ENCODE assay signal across 1 cellular context in the genomic region with DNA sequence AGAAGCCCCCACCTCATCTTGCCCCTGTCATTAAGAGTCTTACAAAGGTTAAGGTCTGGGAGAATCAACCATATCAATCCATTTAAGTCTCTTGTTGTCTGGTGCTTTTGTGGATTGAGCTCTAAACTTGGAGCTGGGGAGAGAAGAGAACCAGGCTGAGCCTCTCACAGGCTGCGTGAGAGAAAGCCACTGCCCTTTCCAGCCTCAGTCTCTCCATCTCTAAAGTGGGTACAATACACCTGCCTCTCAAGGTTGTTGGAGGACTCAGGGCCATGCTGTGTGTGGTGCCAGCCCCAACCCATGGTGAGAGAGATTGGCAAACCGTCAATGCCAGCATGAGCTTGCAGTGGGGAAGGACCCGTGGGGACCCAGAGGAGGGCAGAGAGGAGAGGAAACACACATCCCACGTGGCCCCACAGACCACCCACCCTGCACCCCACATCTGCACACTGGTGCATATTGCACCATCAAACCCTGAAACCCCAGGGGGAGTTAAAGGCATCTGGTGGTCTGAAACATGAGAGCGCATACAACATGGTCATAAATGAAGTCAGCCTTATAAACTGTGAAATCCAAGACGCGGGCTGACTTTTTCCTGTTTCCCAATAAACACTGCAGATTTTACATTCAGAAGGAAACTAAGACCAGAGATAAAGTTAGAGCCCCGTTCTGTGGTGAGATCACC.
TF ChIP-seq lines count a peak whose summit lies in the region.

No MANE protein-coding gene starts in this region.

TF ChIP-seq in HEK293, 187 proteins besides CTCF, POLR2A, EP300 and RAD21 (continued from another document):
- TF ChIP-seq, protein P1, sequence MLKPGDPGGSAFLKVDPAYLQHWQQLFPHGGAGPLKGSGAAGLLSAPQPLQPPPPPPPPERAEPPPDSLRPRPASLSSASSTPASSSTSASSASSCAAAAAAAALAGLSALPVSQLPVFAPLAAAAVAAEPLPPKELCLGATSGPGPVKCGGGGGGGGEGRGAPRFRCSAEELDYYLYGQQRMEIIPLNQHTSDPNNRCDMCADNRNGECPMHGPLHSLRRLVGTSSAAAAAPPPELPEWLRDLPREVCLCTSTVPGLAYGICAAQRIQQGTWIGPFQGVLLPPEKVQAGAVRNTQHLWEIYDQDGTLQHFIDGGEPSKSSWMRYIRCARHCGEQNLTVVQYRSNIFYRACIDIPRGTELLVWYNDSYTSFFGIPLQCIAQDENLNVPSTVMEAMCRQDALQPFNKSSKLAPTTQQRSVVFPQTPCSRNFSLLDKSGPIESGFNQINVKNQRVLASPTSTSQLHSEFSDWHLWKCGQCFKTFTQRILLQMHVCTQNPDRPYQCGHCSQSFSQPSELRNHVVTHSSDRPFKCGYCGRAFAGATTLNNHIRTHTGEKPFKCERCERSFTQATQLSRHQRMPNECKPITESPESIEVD (tag by site-specific recombination; IDR thresholded peaks at IDR 0.05), result peak; percentile 87
- no peak for TF ChIP-seq ZNF670 (tag by site-specific recombination; IDR thresholded peaks at IDR 0.05; ENCODE audit: low read depth)
- TF ChIP-seq ZNF664 (tag by site-specific recombination; IDR thresholded peaks at IDR 0.05), result no peak
- 0 out of 2 replicates have a peak, but pooled peaks have one; percentile 18 for TF ChIP-seq ZEB2 (tag by site-specific recombination; IDR thresholded peaks at IDR 0.05)
- TF ChIP-seq, protein P2, sequence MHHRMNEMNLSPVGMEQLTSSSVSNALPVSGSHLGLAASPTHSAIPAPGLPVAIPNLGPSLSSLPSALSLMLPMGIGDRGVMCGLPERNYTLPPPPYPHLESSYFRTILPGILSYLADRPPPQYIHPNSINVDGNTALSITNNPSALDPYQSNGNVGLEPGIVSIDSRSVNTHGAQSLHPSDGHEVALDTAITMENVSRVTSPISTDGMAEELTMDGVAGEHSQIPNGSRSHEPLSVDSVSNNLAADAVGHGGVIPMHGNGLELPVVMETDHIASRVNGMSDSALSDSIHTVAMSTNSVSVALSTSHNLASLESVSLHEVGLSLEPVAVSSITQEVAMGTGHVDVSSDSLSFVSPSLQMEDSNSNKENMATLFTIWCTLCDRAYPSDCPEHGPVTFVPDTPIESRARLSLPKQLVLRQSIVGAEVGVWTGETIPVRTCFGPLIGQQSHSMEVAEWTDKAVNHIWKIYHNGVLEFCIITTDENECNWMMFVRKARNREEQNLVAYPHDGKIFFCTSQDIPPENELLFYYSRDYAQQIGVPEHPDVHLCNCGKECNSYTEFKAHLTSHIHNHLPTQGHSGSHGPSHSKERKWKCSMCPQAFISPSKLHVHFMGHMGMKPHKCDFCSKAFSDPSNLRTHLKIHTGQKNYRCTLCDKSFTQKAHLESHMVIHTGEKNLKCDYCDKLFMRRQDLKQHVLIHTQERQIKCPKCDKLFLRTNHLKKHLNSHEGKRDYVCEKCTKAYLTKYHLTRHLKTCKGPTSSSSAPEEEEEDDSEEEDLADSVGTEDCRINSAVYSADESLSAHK (tag by site-specific recombination; IDR thresholded peaks at IDR 0.05), result 0 out of 2 replicates have a peak, but pooled peaks have one; percentile 9
- no peak for TF ChIP-seq ZNF830 (tag by site-specific recombination; IDR thresholded peaks at IDR 0.05; ENCODE audit: low read depth)
